In genomic region chr1:40897499-40897898, GRCh38 we compare ENCODE assay signal across 12 cellular contexts. TPM values are rescaled to one million over a fixed set of nuclear protein-coding genes. Genes with fewer than 3 reads are reported as not detected.
DNase-seq lines count a peak whose midpoint lies in the region; ATAC-seq and TF ChIP-seq lines count a peak whose summit lies in the region.
"Had no signal": no experiment of that assay in that cellular context is flagged by ENCODE, and none has a peak within 500 bp of the region (broad histone marks: within the 10 kb centered on the region; RNA-seq: fewer than 3 reads in every experiment).

No MANE protein-coding gene starts in this region.

- peak overlapping the region; percentile 9 for H2AFZ ChIP-seq in mammary epithelial cell (ENCODE audit: low read depth, low read length)
- H2AFZ ChIP-seq: neural progenitor cell had no signal

- DNase-seq in ACHN (peak; percentile 5), HT-29 (ENCODE audit: low spot score) (peak; percentile 20), mammary epithelial cell (peak; percentile 91), kidney tubule cell (ENCODE audit: low spot score) (peak; percentile 95), KG1 (lab: John Stamatoyannopoulos, UW) (no peak), MG63 (no peak), upper lobe of right lung (no peak), NCI-H1092 treated with DMSO at 0.1 percent for 48 hours (lab: John Stamatoyannopoulos, UW) (no peak)
- DNase-seq: activated effector memory CD4-positive, alpha-beta T cell treated with Interleukin-2 at 50 U/mL for 16 hours; T-helper 2 cell had no signal

- H4K20me1 ChIP-seq in mammary epithelial cell (ENCODE audit: insufficient read depth, low read length): no peaks in the 10 kb centered on the region

- TF ChIP-seq CTCF in mammary epithelial cell (conservative IDR thresholded peaks at IDR 0.05 in 1 of 2, IDR thresholded peaks at IDR 0.05 in 1 of 2; ENCODE audit: extremely low read depth in 1 of 2, insufficient read depth in 1 of 2, low read depth in 1 of 2, low read length in 2 of 2) (peak in 1 of 2 donors; percentile 9), upper lobe of right lung (IDR thresholded peaks at IDR 0.05) (no peak)

- H3K9me3 ChIP-seq in mammary epithelial cell (replicated peaks; ENCODE audit: insufficient read depth, low read length) (peaks cover 20% of the 10 kb centered on the region), MG63 (peaks cover 23% of the 10 kb centered on the region), upper lobe of right lung (no peaks in the 10 kb centered on the region)
- H3K9me3 ChIP-seq: vagina had no signal

- H3K4me2 ChIP-seq in mammary epithelial cell (ENCODE audit: insufficient read depth, low read depth, low read length): peak overlapping the region; percentile 66
- H3K4me2 ChIP-seq: neural progenitor cell had no signal

- dilution Hi-C loops in mammary epithelial cell (cut with HindIII; ENCODE audit: low sequenced_read_pairs): no loop called here

- intact Hi-C loops in mammary epithelial cell (cut with micrococcal nuclease): no loop called here
- intact Hi-C loops in upper lobe of right lung (cut with DNase I): no loop called here

- H3K79me2 ChIP-seq in mammary epithelial cell (ENCODE audit: insufficient read depth, low read length): no peaks in the 10 kb centered on the region

- WGBS in mammary epithelial cell (ENCODE audit: low coverage, missing lambda C conversion rate): 16% methylated on average over 4 of the region's 4 CpGs

- H3K4me1 ChIP-seq in mammary epithelial cell (ENCODE audit: insufficient read depth, low read length) (peaks cover 51% of the 10 kb centered on the region), upper lobe of right lung (peaks cover 12% of the 10 kb centered on the region)
- H3K4me1 ChIP-seq: neural progenitor cell had no signal

- no peak overlapping the region for H3K9ac ChIP-seq in mammary epithelial cell (ENCODE audit: insufficient read depth, low read length)
- H3K9ac ChIP-seq: neural progenitor cell had no signal

- H3K27ac ChIP-seq in mammary epithelial cell (ENCODE audit: insufficient read depth, low read depth, low read length): peak overlapping the region; percentile 79
- H3K27ac ChIP-seq in upper lobe of right lung: no peak overlapping the region
- H3K27ac ChIP-seq: neural progenitor cell had no signal

- CTCF ChIA-PET in mammary epithelial cell (lab: Charles Lee; ENCODE audit: low non-redundant PET): interaction anchor here (0.6 kb wide), 1 partner anchor 27 kb away, joined by 4 read pairs; no protein-coding TSS in a partner anchor

- ATAC-seq in upper lobe of right lung: no peak

- no peaks in the 10 kb centered on the region for H3K36me3 ChIP-seq in mammary epithelial cell (ENCODE audit: insufficient read depth, low read length)
- no peaks in the 10 kb centered on the region for H3K36me3 ChIP-seq in MG63
- H3K36me3 ChIP-seq in upper lobe of right lung: no peaks in the 10 kb centered on the region
- H3K36me3 ChIP-seq: neural progenitor cell, vagina had no signal

- no TSS peak for BruUV-seq in mammary epithelial cell (replicated peaks; lab: Mats Ljungman, UMichigan)

- in situ Hi-C loops in ACHN (cut with HindIII; ENCODE audit: low pct_ligation_motif_present, low pct_unique_long_range_greater_than_20kb, low sequenced_read_pairs) (no loop called here), mammary epithelial cell (cut with MboI; ENCODE audit: low sequenced_read_pairs in 2 of 2) (no loop called here)

- H3K4me3 ChIP-seq in mammary epithelial cell (replicated peaks in 1 of 3; ENCODE audit: insufficient read depth in 1 of 3, low read depth in 2 of 3, low read length in 3 of 3) (no peak overlapping the region), MG63 (no peak overlapping the region), upper lobe of right lung (no peak overlapping the region)
- H3K4me3 ChIP-seq: neural progenitor cell, vagina had no signal

- H3K27me3 ChIP-seq in mammary epithelial cell (ENCODE audit: insufficient read depth, low read length) (no peaks in the 10 kb centered on the region), MG63 (no peaks in the 10 kb centered on the region), upper lobe of right lung (no peaks in the 10 kb centered on the region)
- H3K27me3 ChIP-seq: neural progenitor cell, vagina had no signal

RNA-seq across cellular contexts. Expression of gene CITED4, which starts 35.3 kb away (rescaled TPM):
- total RNA-seq in HT-29 (2014; rRNA removed; shearing (Covaris generic)): 3.1 and 6.4 TPM in 2 replicates
- total RNA-seq in mammary epithelial cell (100 to 1,000 TPM in 1 of 2 donors, 10 to 100 TPM in 1; 54.8 to 140 TPM), upper lobe of right lung (23.2 TPM)
- 27.5 TPM for polyA plus RNA-seq in mammary epithelial cell
- polyA minus RNA-seq in mammary epithelial cell: 24.0 TPM
- 29.5 and 45.3 TPM in 2 replicates for total RNA-seq in MG63 (2014; rRNA removed; shearing (Covaris generic); ENCODE audit: low replicate concordance)

Comparison
In these comparisons a context has a peak if more than half of its experiments do, and no peak if none do; other contexts are left out.
1. DNase-seq: peak in ACHN (single experiment), HT-29 (single experiment), mammary epithelial cell (single experiment) and kidney tubule cell (single experiment); none in KG1 (single experiment), MG63 (single experiment), upper lobe of right lung (single experiment) and NCI-H1092 treated with DMSO at 0.1 percent for 48 hours (single experiment).